In genomic region chr2:159032580-159032979, GRCh38 we compare ENCODE assay signal across 25 cellular contexts.
DNase-seq lines count a peak whose midpoint lies in the region; ATAC-seq, FAIRE-seq and TF ChIP-seq lines count a peak whose summit lies in the region.
"Had no signal": no experiment of that assay in that cellular context is flagged by ENCODE, and none has a peak within 500 bp of the region (broad histone marks: within the 10 kb centered on the region; RNA-seq: fewer than 3 reads in every experiment).

No MANE protein-coding gene starts in this region.

- DNase-seq in astrocyte (ENCODE audit: low read depth) = no peak
- no peak for DNase-seq in mesothelial cell of epicardium (ENCODE audit: low spot score in 2 of 2, unreplicated experiment in 2 of 2)
- no peak for DNase-seq in tibial artery
- DNase-seq in SK-N-SH = no peak
- no peak for DNase-seq in NCI-H1417 (lab: John Stamatoyannopoulos, UW)
- DNase-seq in NOMO-1 (lab: John Stamatoyannopoulos, UW; ENCODE audit: unreplicated experiment in 2 of 2) = no peak
- DNase-seq: activated CD4-positive, alpha-beta memory T cell treated with anti-CD3 and anti-CD28 coated beads, Interleukin-2, amount 10 ng/mL, durations not matched to agents 7 days and 5 days; activated CD8-positive, alpha-beta memory T cell treated with anti-CD3 and anti-CD28 coated beads, Interleukin-2, amount 50 U/mL, for 4 hours; activated naive CD4-positive, alpha-beta T cell treated with anti-CD3 and anti-CD28 coated beads for 36 hours; CD4-positive, alpha-beta memory T cell; H7; immature natural killer cell; left cardiac atrium; NCI-H2029; NCI-H2227 treated with DMSO at 0.1 percent for 48 hours; NCI-H526 treated with DMSO at 0.1 percent for 48 hours; right lobe of liver; SIG-M5; stomach had no signal

- H3K4me3 ChIP-seq in astrocyte (ENCODE audit: insufficient read depth, low read depth, low read length) (no peak overlapping the region), tibial artery (no peak overlapping the region), SK-N-SH (ENCODE audit: low read depth in 2 of 2, low read length in 1 of 2) (no peak overlapping the region)
- H3K4me3 ChIP-seq: right lobe of liver, stomach had no signal

- no peak overlapping the region for H3K9ac ChIP-seq in astrocyte (ENCODE audit: low read length)
- H3K9ac ChIP-seq in SK-N-SH = no peak overlapping the region

- POLR2A ChIA-PET in SK-N-SH (lab: Yijun Ruan, JAX) = no interaction called here

- peak; percentile 42 for ATAC-seq in GM19351 (IDR thresholded peaks at IDR 0.05; ENCODE audit: unreplicated experiment)
- ATAC-seq: Panc1, right lobe of liver had no signal

- H3K9me2 ChIP-seq in SK-N-SH = no peaks in the 10 kb centered on the region

- TF ChIP-seq CTCF in astrocyte (IDR thresholded peaks at IDR 0.05; ENCODE audit: insufficient read depth, low read depth, low read length) (no peak), mesothelial cell of epicardium (IDR thresholded peaks at IDR 0.05; ENCODE audit: unreplicated experiment) (no peak), tibial artery (IDR thresholded peaks at IDR 0.05) (no peak), SK-N-SH (IDR thresholded peaks at IDR 0.05) (no peak)

- H3K36me3 Mint-ChIP-seq in astrocyte (ENCODE audit: low read depth, unreplicated experiment) = peaks cover 5% of the 10 kb centered on the region
- H3K36me3 Mint-ChIP-seq in mesothelial cell of epicardium = peaks cover 8% of the 10 kb centered on the region
- H3K36me3 Mint-ChIP-seq: CD4-positive, alpha-beta memory T cell; immature natural killer cell had no signal

- no peak overlapping the region for H2AFZ ChIP-seq in astrocyte (ENCODE audit: low read depth, low read length)
- no peak overlapping the region for H2AFZ ChIP-seq in SK-N-SH (ENCODE audit: low read depth)

- intact Hi-C loops in tibial artery (cut with DNase I; ENCODE audit: low total_unique reads) = no loop called here

- H4K20me1 ChIP-seq in astrocyte (ENCODE audit: insufficient read depth, low read length) (peaks cover 54% of the 10 kb centered on the region), SK-N-SH (ENCODE audit: insufficient read depth) (peaks cover 11% of the 10 kb centered on the region; the same call in 1 of the 2 replicates)

- H3K4me3 Mint-ChIP-seq in astrocyte (ENCODE audit: unreplicated experiment) (no peak overlapping the region), mesothelial cell of epicardium (no peak overlapping the region)
- H3K4me3 Mint-ChIP-seq: activated CD4-positive, alpha-beta memory T cell treated with anti-CD3 and anti-CD28 coated beads, Interleukin-2, amount 10 ng/mL, durations not matched to agents 7 days and 5 days; activated naive CD4-positive, alpha-beta T cell treated with anti-CD3 and anti-CD28 coated beads for 36 hours; activated T-helper 1 cell treated with anti-CD3 and anti-CD28 coated beads, Interleukin-12 subunit alpha, Interleukin-12 subunit beta, Interleukin-2, Interleukin-4 antibody, amounts not matched to agents 30 ng/mL and 10 ng/mL and 1 ng/mL, durations not matched to agents 14 hours and 24 hours and 36 hours; B cell; CD4-positive, alpha-beta memory T cell; immature natural killer cell; T-helper 2 cell treated with Interferon-gamma antibody and Interleukin-4, amounts not matched to agents 5 μg/mL and 100 μg/mL, for 36 hours had no signal

- peaks cover 21% of the 10 kb centered on the region for H3F3A ChIP-seq in SK-N-SH (replicated peaks; ENCODE audit: insufficient read depth)

- H3K4me1 ChIP-seq in astrocyte (ENCODE audit: insufficient read depth, low read length) (peaks cover 32% of the 10 kb centered on the region), tibial artery (peaks cover 0 to 56% (median 31%) of the 10 kb centered on the region in 4 donors), SK-N-SH (ENCODE audit: control insufficient read depth in 1 of 2, insufficient read depth in 2 of 2, low read depth in 1 of 2, low read length in 1 of 2) (peaks cover 17 to 27% of the 10 kb centered on the region in 2 experiments; a peak in 3 of 4 replicates)
- H3K4me1 ChIP-seq: right lobe of liver had no signal

- H3K9me3 ChIP-seq in astrocyte (ENCODE audit: insufficient read depth, low read depth, low read length) (no peaks in the 10 kb centered on the region), tibial artery (no peaks in the 10 kb centered on the region), SK-N-SH (no peaks in the 10 kb centered on the region)
- H3K9me3 ChIP-seq: right lobe of liver, stomach had no signal

- H3K9me3 Mint-ChIP-seq in astrocyte (ENCODE audit: unreplicated experiment) (no peaks in the 10 kb centered on the region), mesothelial cell of epicardium (peaks cover 2% of the 10 kb centered on the region)
- H3K9me3 Mint-ChIP-seq: activated CD4-positive, alpha-beta memory T cell treated with anti-CD3 and anti-CD28 coated beads, Interleukin-2, amount 10 ng/mL, durations not matched to agents 7 days and 5 days; activated T-helper 1 cell treated with anti-CD3 and anti-CD28 coated beads, Interleukin-12 subunit alpha, Interleukin-12 subunit beta, Interleukin-2, Interleukin-4 antibody, amounts not matched to agents 30 ng/mL and 10 ng/mL and 1 ng/mL, durations not matched to agents 14 hours and 24 hours and 36 hours; immature natural killer cell; T-helper 2 cell treated with Interferon-gamma antibody and Interleukin-4, amounts not matched to agents 5 μg/mL and 100 μg/mL, for 36 hours had no signal

- no peaks in the 10 kb centered on the region for H3K27me3 Mint-ChIP-seq in astrocyte (ENCODE audit: low read depth, unreplicated experiment)
- no peaks in the 10 kb centered on the region for H3K27me3 Mint-ChIP-seq in mesothelial cell of epicardium (ENCODE audit: low read depth)
- H3K27me3 Mint-ChIP-seq: B cell had no signal

- CTCF ChIA-PET in SK-N-SH (lab: Yijun Ruan, JAX) = interaction anchor here (1.7 to 2.1 kb wide), 2 partner anchors 20 to 23 kb away, joined by 6 read pairs; no protein-coding TSS in a partner anchor

- peaks cover 75% of the 10 kb centered on the region for H3K79me2 ChIP-seq in astrocyte (ENCODE audit: insufficient read depth, low read length)
- peaks cover 88% of the 10 kb centered on the region for H3K79me2 ChIP-seq in SK-N-SH (ENCODE audit: insufficient read depth)

- WGBS in SK-N-SH (ENCODE audit: low lambda C conversion rate) = 91% methylated on average over 2 of the region's 2 CpGs

- H3K27me3 ChIP-seq in astrocyte (ENCODE audit: insufficient read depth, low read length) = no peaks in the 10 kb centered on the region
- H3K27me3 ChIP-seq in tibial artery = no peaks in the 10 kb centered on the region
- H3K27me3 ChIP-seq in SK-N-SH (ENCODE audit: insufficient read depth) = no peaks in the 10 kb centered on the region
- H3K27me3 ChIP-seq: right lobe of liver, stomach had no signal

- H3K36me3 ChIP-seq in astrocyte (ENCODE audit: insufficient read depth, low read length) (no peaks in the 10 kb centered on the region), tibial artery (no peaks in the 10 kb centered on the region), SK-N-SH (replicated peaks in 1 of 2; ENCODE audit: control insufficient read depth in 1 of 2, insufficient read depth in 2 of 2, low read length in 1 of 2) (no peaks in the 10 kb centered on the region)
- H3K36me3 ChIP-seq: right lobe of liver, stomach had no signal

- no peak for TF ChIP-seq RAD21 in SK-N-SH (IDR thresholded peaks at IDR 0.05; ENCODE audit: low read length)

- H3K4me2 ChIP-seq in astrocyte (ENCODE audit: low read length) (no peak overlapping the region), SK-N-SH (no peak overlapping the region)

- peaks cover 62% of the 10 kb centered on the region for H3K4me1 Mint-ChIP-seq in astrocyte (ENCODE audit: low read depth, unreplicated experiment)
- H3K4me1 Mint-ChIP-seq in mesothelial cell of epicardium = peaks cover 63% of the 10 kb centered on the region
- H3K4me1 Mint-ChIP-seq: activated CD4-positive, alpha-beta memory T cell treated with anti-CD3 and anti-CD28 coated beads, Interleukin-2, amount 10 ng/mL, durations not matched to agents 7 days and 5 days; B cell; CD4-positive, alpha-beta memory T cell; immature natural killer cell had no signal

- H3K27ac ChIP-seq in astrocyte (ENCODE audit: low read depth, low read length) (no peak overlapping the region), tibial artery (peak overlapping the region; percentile 73 to 82), SK-N-SH (ENCODE audit: low read depth in 2 of 2, low read length in 1 of 2) (peak overlapping the region in 1 of 2 experiments; percentile 86; a peak in 1 of 4 replicates)
- H3K27ac ChIP-seq: right lobe of liver had no signal

- FAIRE-seq in astrocyte (lab: Jason Lieb, UNC) = no peak
- FAIRE-seq: HTR-8/SVneo had no signal

- no peak for TF ChIP-seq EP300 in SK-N-SH (IDR thresholded peaks at IDR 0.05; ENCODE audit: borderline replicate concordance in 1 of 2, low read depth in 1 of 2, low read length in 1 of 2)

- peak overlapping the region; percentile 86 for H3K27ac Mint-ChIP-seq in astrocyte (ENCODE audit: unreplicated experiment)
- H3K27ac Mint-ChIP-seq in mesothelial cell of epicardium = peak overlapping the region; percentile 88
- H3K27ac Mint-ChIP-seq: activated CD4-positive, alpha-beta memory T cell treated with anti-CD3 and anti-CD28 coated beads, Interleukin-2, amount 10 ng/mL, durations not matched to agents 7 days and 5 days; activated naive CD4-positive, alpha-beta T cell treated with anti-CD3 and anti-CD28 coated beads for 36 hours; activated T-helper 1 cell treated with anti-CD3 and anti-CD28 coated beads, Interleukin-12 subunit alpha, Interleukin-12 subunit beta, Interleukin-2, Interleukin-4 antibody, amounts not matched to agents 30 ng/mL and 10 ng/mL and 1 ng/mL, durations not matched to agents 14 hours and 24 hours and 36 hours; B cell; CD4-positive, alpha-beta memory T cell; immature natural killer cell; T-helper 2 cell treated with Interferon-gamma antibody and Interleukin-4, amounts not matched to agents 5 μg/mL and 100 μg/mL, for 36 hours had no signal

TF ChIP-seq in SK-N-SH, 30 proteins besides CTCF, POLR2A, EP300 and RAD21:
- TF ChIP-seq SIN3A (IDR thresholded peaks at IDR 0.05; ENCODE audit: borderline replicate concordance, low read depth, low read length) (no peak), GABPA (IDR thresholded peaks at IDR 0.05; ENCODE audit: low read depth) (no peak), NFIC (IDR thresholded peaks at IDR 0.05; ENCODE audit: borderline replicate concordance) (no peak)
